In genomic region chr16:1077877-1078578, GRCh38 we compare ENCODE assay signal across 21 cellular contexts. TPM values are rescaled to one million over a fixed set of nuclear protein-coding genes. Genes with fewer than 3 reads are reported as not detected.
"Had no signal": no experiment of that assay in that cellular context is flagged by ENCODE, and none has a peak within 500 bp of the region (broad histone marks: within the 10 kb centered on the region; RNA-seq: fewer than 3 reads in every experiment).

No MANE protein-coding gene starts in this region.

- H3K27ac Mint-ChIP-seq: activated CD4-positive, alpha-beta memory T cell treated with anti-CD3 and anti-CD28 coated beads for 36 hours; nephron progenitor cell had no signal

- H3K4me3 ChIP-seq: heart left ventricle, lower lobe of right lung, smooth muscle cell had no signal

- H3K4me1 ChIP-seq: foreskin keratinocyte, lower lobe of right lung had no signal

- DNase-seq: activated CD4-positive, alpha-beta memory T cell treated with anti-CD3 and anti-CD28 coated beads for 36 hours; activated effector memory CD4-positive, alpha-beta T cell treated with Interleukin-2 at 50 U/mL for 16 hours; activated naive CD4-positive, alpha-beta T cell treated with anti-CD3 and anti-CD28 coated beads, Interleukin-2, amount 50 U/mL, for 16 hours; activated T-cell treated with anti-CD3 and anti-CD28 coated beads, Interleukin-2, amount 50 U/mL, for 4 hours; central memory CD4-positive, alpha-beta T cell; cortex of kidney; effector CD4-positive, alpha-beta T cell; heart left ventricle; lower lobe of right lung; nephron progenitor cell; right cardiac atrium; stimulated activated naive CD8-positive, alpha-beta T cell treated with anti-CD3 and anti-CD28 coated beads, Interleukin-15, Interleukin-2, amounts not matched to agents 100 U/mL and 50 U/mL, for 24 hours had no signal

- H3K36me3 Mint-ChIP-seq: activated CD4-positive, alpha-beta memory T cell treated with anti-CD3 and anti-CD28 coated beads for 36 hours had no signal

- H3K9me3 ChIP-seq: heart left ventricle, lower lobe of right lung, prostate gland had no signal

- H3K4me3 Mint-ChIP-seq: activated CD4-positive, alpha-beta memory T cell treated with anti-CD3 and anti-CD28 coated beads for 36 hours; activated T-cell treated with anti-CD3 and anti-CD28 coated beads, Interleukin-2, amount 50 U/mL, for 4 hours; nephron progenitor cell had no signal

- ATAC-seq: activated T-cell treated with anti-CD3 and anti-CD28 coated beads, Interleukin-2, amount 50 U/mL, for 4 hours; heart left ventricle; stimulated activated naive CD8-positive, alpha-beta T cell treated with anti-CD3 and anti-CD28 coated beads, Interleukin-15, Interleukin-2, amounts not matched to agents 100 U/mL and 50 U/mL, for 24 hours had no signal

- H3K27ac ChIP-seq: foreskin keratinocyte, heart left ventricle, lower lobe of right lung had no signal

- H3K36me3 ChIP-seq: heart left ventricle, lower lobe of right lung, prostate gland had no signal

- H3K9me3 Mint-ChIP-seq: activated CD4-positive, alpha-beta memory T cell treated with anti-CD3 and anti-CD28 coated beads for 36 hours; activated T-cell treated with anti-CD3 and anti-CD28 coated beads, Interleukin-2, amount 50 U/mL, for 4 hours; nephron progenitor cell had no signal

RNA-seq across cellular contexts. Expression of gene SSTR5, which starts 5.5 kb away (rescaled TPM):
- total RNA-seq: activated CD4-positive, alpha-beta memory T cell treated with anti-CD3 and anti-CD28 coated beads for 36 hours; activated T-cell treated with anti-CD3 and anti-CD28 coated beads, Interleukin-2, amount 50 U/mL, for 4 hours; foreskin keratinocyte; lower lobe of right lung; smooth muscle cell; T-helper 1 cell treated with Interleukin-12 subunit alpha and Interleukin-12 subunit beta and Interleukin-4 antibody, amounts not matched to agents 30 ng/mL and 1 ng/mL, for 36 hours; temporal lobe had no signal
- polyA plus RNA-seq: foreskin keratinocyte, smooth muscle cell had no signal

RNA-seq across cellular contexts. Expression of gene C1QTNF8, which starts 18.0 kb away (rescaled TPM):
- total RNA-seq: activated CD4-positive, alpha-beta memory T cell treated with anti-CD3 and anti-CD28 coated beads for 36 hours; activated T-cell treated with anti-CD3 and anti-CD28 coated beads, Interleukin-2, amount 50 U/mL, for 4 hours; endothelial cell of umbilical vein; foreskin keratinocyte; heart left ventricle; left colon; lower lobe of right lung; omental fat pad; smooth muscle cell; T-helper 1 cell treated with Interleukin-12 subunit alpha and Interleukin-12 subunit beta and Interleukin-4 antibody, amounts not matched to agents 30 ng/mL and 1 ng/mL, for 36 hours; ureter had no signal
- polyA plus RNA-seq: endothelial cell of umbilical vein, foreskin keratinocyte, heart left ventricle, smooth muscle cell had no signal
